Comparison of ENCODE assay signal across 8 cellular contexts in genomic region chr12:76083761-76084276, GRCh38. TPM values are rescaled to one million over a fixed set of nuclear protein-coding genes. Genes with fewer than 3 reads are reported as not detected.
DNase-seq lines count a peak whose midpoint lies in the region; ATAC-seq and TF ChIP-seq lines count a peak whose summit lies in the region.

No MANE protein-coding gene starts in this region.

- H3K4me3 ChIP-seq in HUES64 (ENCODE audit: low read length) (peak overlapping the region; percentile 93), testis (peak overlapping the region; percentile 73 to 94)

- H3K36me3 ChIP-seq in HUES64 (ENCODE audit: insufficient read depth, low read length) (peaks cover 30% of the 10 kb centered on the region), testis (ENCODE audit: low read depth, missing control alignments) (no peaks in the 10 kb centered on the region)

- WGBS in HUES64 = under 1% methylated on average over 38 of the region's 44 CpGs
- WGBS in testis, 2 donors = 1 to 3% methylated on average over 20 to 43 of the region's 44 CpGs

- no peaks in the 10 kb centered on the region for H3K9me3 ChIP-seq in HUES64 (ENCODE audit: insufficient read depth, low read depth, low read length)
- H3K9me3 ChIP-seq in testis = no peaks in the 10 kb centered on the region

- ATAC-seq in GM21423 (IDR thresholded peaks at IDR 0.05; ENCODE audit: unreplicated experiment) (peak; percentile 32), omental fat pad (ENCODE audit: low FRiP score) (peak; percentile 55)

- DNase-seq in COLO829 (ENCODE audit: low spot score) (peak; percentile 71), SK-MEL-5 (ENCODE audit: low read depth, low spot score) (peak; percentile 66), globus pallidus (ENCODE audit: low spot score) (peak; percentile 54), omental fat pad (ENCODE audit: low spot score) (peak; percentile 29), testis (peak; percentile 82)
- peak; percentile 88 for DNase-seq in activated naive CD4-positive, alpha-beta T cell treated with anti-CD3 and anti-CD28 coated beads, Interleukin-2, amount 50 U/mL, for 16 hours

- intact Hi-C loops in testis (cut with DNase I; ENCODE audit: low total_unique reads) = loop anchor here (2.0 kb wide), 1 partner anchor 51 kb away; no protein-coding TSS in a partner anchor

- TF ChIP-seq CTCF in omental fat pad (IDR thresholded peaks at IDR 0.05) (no peak), testis (IDR thresholded peaks at IDR 0.05) (no peak)

- peak overlapping the region; percentile 99 for H3K9ac ChIP-seq in HUES64 (ENCODE audit: low read depth, low read length)

- in situ Hi-C loops in SK-MEL-5 (cut with HindIII; ENCODE audit: low pct_unique_long_range_greater_than_20kb, low sequenced_read_pairs) = no loop called here

- H3K27me3 ChIP-seq in HUES64 (ENCODE audit: insufficient read depth, low read length) = no peaks in the 10 kb centered on the region
- no peaks in the 10 kb centered on the region for H3K27me3 ChIP-seq in testis

- H3K4me1 ChIP-seq in HUES64 (ENCODE audit: insufficient read depth, low read length) (peaks cover 42% of the 10 kb centered on the region), testis (peaks cover 10% of the 10 kb centered on the region)

- TF ChIP-seq POLR2A in testis (IDR thresholded peaks at IDR 0.05) = no peak

- H3K27ac ChIP-seq in HUES64 (ENCODE audit: low read depth, low read length) (peak overlapping the region; percentile 98), testis (peak overlapping the region; percentile 98 to 100)

RNA-seq across cellular contexts. Expression of gene NAP1L1, which starts 0.7 kb away (rescaled TPM):
- polyA plus RNA-seq in HUES64 (2013, experiment 1 of 2) = 966 TPM
- 1,149 TPM for polyA plus RNA-seq in HUES64 (2013, experiment 2 of 2)
- total RNA-seq in SK-MEL-5 (2014; rRNA removed; shearing (Covaris generic)) = 255 and 261 TPM in 2 replicates
- 452 and 492 TPM in 2 replicates for polyA plus RNA-seq in SK-MEL-5 (2015; cell fraction: cytosol; rRNA removed)
- polyA plus RNA-seq in SK-MEL-5 (2015; cell fraction: nucleus; rRNA removed) = 493 and 593 TPM in 2 replicates
- total RNA-seq in omental fat pad (100 to 1,000 TPM; 324 to 488 (median 373) TPM), testis (100 to 1,000 TPM; 313 to 366 TPM)
- 246 TPM for polyA plus RNA-seq in testis (ENCODE audit: insufficient read depth, low read depth, low replicate concordance)

RNA-seq across cellular contexts. Expression of gene PHLDA1, which starts 52.2 kb away (rescaled TPM):
- polyA plus RNA-seq in HUES64 (2013, experiment 1 of 2) = 16.6 TPM
- polyA plus RNA-seq in HUES64 (2013, experiment 2 of 2) = 15.8 TPM
- 108 and 115 TPM in 2 replicates for total RNA-seq in SK-MEL-5 (2014; rRNA removed; shearing (Covaris generic))
- polyA plus RNA-seq in SK-MEL-5 (2015; cell fraction: cytosol; rRNA removed) = 132 and 167 TPM in 2 replicates
- 128 and 165 TPM in 2 replicates for polyA plus RNA-seq in SK-MEL-5 (2015; cell fraction: nucleus; rRNA removed)
- 10 to 100 TPM; 14.5 to 56.1 (median 28.5) TPM for total RNA-seq in omental fat pad
- total RNA-seq in testis = 10 to 100 TPM in 1 of 2 donors, 1 to 10 TPM in 1; 7.7 to 10.9 TPM
- polyA plus RNA-seq in testis (ENCODE audit: insufficient read depth, low read depth, low replicate concordance) = 8.2 TPM

Comparison
In these comparisons a context has a peak if more than half of its experiments do, and no peak if none do; other contexts are left out.
1. Peak in every context shown above with its lines: DNase-seq, ATAC-seq, H3K4me3 ChIP-seq and H3K27ac ChIP-seq.
2. DNase-seq: peak in every context shown above with its lines; median percentile 88 in activated naive CD4-positive, alpha-beta T cell treated with anti-CD3 and anti-CD28 coated beads, Interleukin-2, amount 50 U/mL, for 16 hours; 82 in testis; 71 in COLO829; 66 in SK-MEL-5; 54 in globus pallidus; 29 in omental fat pad.